In genomic region chr7:13874783-13875182, GRCh38 we compare ENCODE assay signal across 14 cellular contexts.
DNase-seq lines count a peak whose midpoint lies in the region; ATAC-seq lines count a peak whose summit lies in the region.
"Had no signal": no experiment of that assay in that cellular context is flagged by ENCODE, and none has a peak within 500 bp of the region (broad histone marks: within the 10 kb centered on the region; RNA-seq: fewer than 3 reads in every experiment).

No MANE protein-coding gene starts in this region.

- no peak overlapping the region for H3K27ac Mint-ChIP-seq in effector memory CD8-positive, alpha-beta T cell
- H3K27ac Mint-ChIP-seq: activated CD8-positive, alpha-beta T cell treated with anti-CD3 and anti-CD28 coated beads, Interleukin-2, amount 10 ng/mL, durations not matched to agents 7 days and 5 days; stimulated activated effector memory CD8-positive, alpha-beta T cell treated with anti-CD3 and anti-CD28 coated beads, Interleukin-12 subunit alpha, Interleukin-12 subunit beta, amount 100 ng/mL, for 72 hours had no signal

- DNase-seq in EH (ENCODE audit: low read depth), result peak; percentile 7
- DNase-seq in NCI-H226, result peak; percentile 39
- DNase-seq in effector memory CD8-positive, alpha-beta T cell, result no peak
- peak; percentile 38 for DNase-seq in non-pigmented ciliary epithelial cell (ENCODE audit: low read depth)
- DNase-seq in stimulated activated naive CD4-positive, alpha-beta T cell (lab: John Stamatoyannopoulos, UW), result no peak
- no peak for DNase-seq in T1000 (lab: John Stamatoyannopoulos, UW)
- no peak for DNase-seq in HK-2 (ENCODE audit: unreplicated experiment)
- DNase-seq: activated CD8-positive, alpha-beta T cell treated with anti-CD3 and anti-CD28 coated beads, Interleukin-2, amount 10 ng/mL, durations not matched to agents 7 days and 5 days; NCI-H1694; NCI-H526 treated with DMSO at 0.1 percent for 48 hours; SJCRH30; stimulated activated CD4-positive, alpha-beta T cell treated with anti-CD3 and anti-CD28 coated beads, Interleukin-4, amount 100 ng/mL, for 4 hours had no signal

- peak overlapping the region; percentile 21 to 42 for H3K4me3 Mint-ChIP-seq in effector memory CD8-positive, alpha-beta T cell
- H3K4me3 Mint-ChIP-seq: activated CD8-positive, alpha-beta T cell treated with anti-CD3 and anti-CD28 coated beads, Interleukin-2, amount 10 ng/mL, durations not matched to agents 7 days and 5 days; stimulated activated effector memory CD8-positive, alpha-beta T cell treated with anti-CD3 and anti-CD28 coated beads, Interleukin-12 subunit alpha, Interleukin-12 subunit beta, amount 100 ng/mL, for 72 hours had no signal

- H3K9me3 Mint-ChIP-seq in effector memory CD8-positive, alpha-beta T cell, result no peaks in the 10 kb centered on the region
- H3K9me3 Mint-ChIP-seq: stimulated activated effector memory CD8-positive, alpha-beta T cell treated with anti-CD3 and anti-CD28 coated beads, Interleukin-12 subunit alpha, Interleukin-12 subunit beta, amount 100 ng/mL, for 72 hours had no signal

- H3K4me1 Mint-ChIP-seq in effector memory CD8-positive, alpha-beta T cell (ENCODE audit: low read depth in 2 of 2), result peaks cover 5 to 9% of the 10 kb centered on the region in 2 donors

- H3K36me3 Mint-ChIP-seq in effector memory CD8-positive, alpha-beta T cell (ENCODE audit: insufficient read depth), result peaks cover 3% of the 10 kb centered on the region
- H3K36me3 Mint-ChIP-seq: stimulated activated effector memory CD8-positive, alpha-beta T cell treated with anti-CD3 and anti-CD28 coated beads, Interleukin-12 subunit alpha, Interleukin-12 subunit beta, amount 100 ng/mL, for 72 hours had no signal

- ATAC-seq in effector memory CD8-positive, alpha-beta T cell (replicated peaks), result peak; percentile 56
- ATAC-seq in GM19035 (IDR thresholded peaks at IDR 0.05; ENCODE audit: unreplicated experiment), result no peak
- ATAC-seq: activated CD8-positive, alpha-beta T cell treated with anti-CD3 and anti-CD28 coated beads, Interleukin-2, amount 10 ng/mL, durations not matched to agents 7 days and 5 days; stimulated activated effector memory CD8-positive, alpha-beta T cell treated with anti-CD3 and anti-CD28 coated beads, Interleukin-12 subunit alpha, Interleukin-12 subunit beta, amount 100 ng/mL, for 72 hours had no signal

- H3K27me3 Mint-ChIP-seq in effector memory CD8-positive, alpha-beta T cell, result peaks cover 0 to 8% of the 10 kb centered on the region in 2 donors

Comparison
In these comparisons a context has a peak if more than half of its experiments do, and no peak if none do; other contexts are left out.
1. DNase-seq: peak in EH (single experiment), NCI-H226 (single experiment) and non-pigmented ciliary epithelial cell (single experiment); none in effector memory CD8-positive, alpha-beta T cell (0 of 3), stimulated activated naive CD4-positive, alpha-beta T cell (0 of 6), T1000 (single experiment) and HK-2 (single experiment).